ENCODE assay signal across 9 cellular contexts in genomic region chr1:40769815-40770214, GRCh38. TPM values are rescaled to one million over a fixed set of nuclear protein-coding genes. Genes with fewer than 3 reads are reported as not detected.
A peak's percentile ranks its signal among the peaks of the same experiment; 100 is the strongest.
DNase-seq lines count a peak whose midpoint lies in the region; ATAC-seq and TF ChIP-seq lines count a peak whose summit lies in the region.
"Had no signal": no experiment of that assay in that cellular context is flagged by ENCODE, and none has a peak within 500 bp of the region (broad histone marks: within the 10 kb centered on the region; RNA-seq: fewer than 3 reads in every experiment).

No MANE protein-coding gene starts in this region.

- H3K79me2 ChIP-seq in GM23248 (ENCODE audit: insufficient read depth), result no peaks in the 10 kb centered on the region

- ATAC-seq in left cardiac atrium, result peak; percentile 13 to 51
- no peak for ATAC-seq in HG02852 (IDR thresholded peaks at IDR 0.05; ENCODE audit: unreplicated experiment)

- no peak overlapping the region for H3K4me3 ChIP-seq in AG10803 (ENCODE audit: low read length)
- no peak overlapping the region for H3K4me3 ChIP-seq in GM23248
- H3K4me3 ChIP-seq: SK-N-MC had no signal

- H3F3A ChIP-seq in GM23248 (ENCODE audit: insufficient read depth), result no peaks in the 10 kb centered on the region

- intact Hi-C loops in left cardiac atrium (cut with DNase I), result loop anchor here (5.0 to 10.0 kb wide), 3 partner anchors 75 to 155 kb away; no protein-coding TSS in a partner anchor

- H3K9me3 ChIP-seq in GM23248 (ENCODE audit: low read depth), result no peaks in the 10 kb centered on the region

- no peak overlapping the region for H3K9ac ChIP-seq in GM23248

- H3K9me2 ChIP-seq in GM23248 (ENCODE audit: insufficient read depth), result no peaks in the 10 kb centered on the region

- H2AFZ ChIP-seq in GM23248, result no peak overlapping the region

- DNase-seq in AG10803 (ENCODE audit: low read depth), result no peak
- DNase-seq in GM23248, result peak; percentile 10
- DNase-seq in left cardiac atrium, result no peak
- no peak for DNase-seq in NCI-H526 (lab: John Stamatoyannopoulos, UW)
- no peak for DNase-seq in NCI-H510A (lab: John Stamatoyannopoulos, UW)
- no peak for DNase-seq in activated CD4-positive, CD25-positive, alpha-beta regulatory T cell treated with anti-CD3 and anti-CD28 coated beads, Interleukin-2, amount 50 U/mL, for 72 hours

- H3K27me3 ChIP-seq in GM23248 (replicated peaks; ENCODE audit: insufficient read depth), result no peaks in the 10 kb centered on the region

- no peak overlapping the region for H3K4me2 ChIP-seq in GM23248 (ENCODE audit: unreplicated experiment)

- in situ Hi-C loops in GM23248 (cut with MboI), result no loop called here

- 0 out of 2 replicates have a peak, but pooled peaks cover 8% of the 10 kb centered on the region for H3K36me3 ChIP-seq in GM23248 (ENCODE audit: low read depth)

- TF ChIP-seq CTCF in AG10803 (conservative IDR thresholded peaks at IDR 0.05; ENCODE audit: low read length), result peak; percentile 33
- TF ChIP-seq CTCF in VCaP (conservative IDR thresholded peaks at IDR 0.05), result peak; percentile 64

- H3K27ac ChIP-seq in GM23248 (no peak overlapping the region), VCaP (no peak overlapping the region)
- H3K27ac ChIP-seq: SK-N-MC had no signal

- WGBS in GM23248 (ENCODE audit: low coverage in 1 of 2, low lambda C conversion rate in 2 of 2, missing lambda C conversion rate in 2 of 2), 2 experiments, result 93 to 95% methylated on average over 4 of the region's 4 CpGs

- no peaks in the 10 kb centered on the region for H3K4me1 ChIP-seq in GM23248 (ENCODE audit: insufficient read depth)

- H4K20me1 ChIP-seq in GM23248 (ENCODE audit: insufficient read depth), result no peaks in the 10 kb centered on the region

RNA-seq across cellular contexts. Expression of gene KCNQ4, which starts 13.8 kb away (rescaled TPM):
- total RNA-seq in GM23248 (2014; rRNA removed; shearing (Covaris generic)), result not detected in 2 replicates
- polyA plus RNA-seq in GM23248 (2016; fragmentation: Nextera tagmentation; extraction: Ambion mirVana), result not detected in 2 replicates
- 1 to 10 TPM; 1.3 to 1.4 TPM for total RNA-seq in left cardiac atrium
